ENCODE assay signal across 31 cellular contexts in the genomic region with DNA sequence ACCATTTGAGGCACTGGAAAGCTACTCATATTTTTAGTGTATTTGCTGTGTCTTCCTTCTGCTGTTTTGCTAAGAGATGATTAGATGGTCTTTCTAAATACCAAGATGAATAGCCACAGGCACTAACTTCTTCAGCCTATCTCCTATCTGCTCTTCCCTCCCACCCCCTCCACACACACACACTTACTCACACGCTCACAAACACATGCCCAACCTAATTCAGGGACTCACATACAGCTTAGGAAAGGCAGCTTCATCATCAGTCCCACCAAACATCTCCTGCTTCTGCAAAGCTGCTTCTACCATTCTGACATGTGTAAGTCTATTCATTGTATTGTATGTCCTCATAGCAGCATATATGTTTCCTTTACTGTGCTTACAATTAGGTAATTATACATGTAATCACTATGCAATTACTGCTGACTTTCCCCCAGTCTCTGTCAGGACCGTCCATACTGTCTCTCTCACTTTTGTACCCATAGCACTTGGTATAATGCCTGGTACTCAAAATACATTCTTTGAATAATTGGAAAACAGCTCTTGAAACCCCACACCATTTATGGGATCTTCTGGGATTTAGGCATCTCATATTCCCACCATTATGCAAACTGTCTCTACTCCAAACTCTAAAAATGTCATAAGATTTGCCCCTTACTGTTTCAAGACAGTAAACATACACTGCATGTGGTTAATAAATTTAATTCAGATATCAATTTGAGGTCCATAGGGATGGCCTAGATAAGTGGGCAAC.
DNase-seq lines count a peak whose midpoint lies in the region; ATAC-seq and TF ChIP-seq lines count a peak whose summit lies in the region.
"Had no signal": no experiment of that assay in that cellular context is flagged by ENCODE, and none has a peak within 500 bp of the region (broad histone marks: within the 10 kb centered on the region; RNA-seq: fewer than 3 reads in every experiment).

No MANE protein-coding gene starts in this region.

- WGBS in thyroid gland, 2 donors = 87 to 98% methylated on average over 2 of the region's 2 CpGs
- WGBS in psoas muscle, 3 donors = 61 to 78% (median 65%) methylated on average over 2 of the region's 2 CpGs

- no peaks in the 10 kb centered on the region for H3K27me3 ChIP-seq in thyroid gland
- no peaks in the 10 kb centered on the region for H3K27me3 ChIP-seq in psoas muscle (ENCODE audit: insufficient read depth in 3 of 3, low read length in 2 of 3)
- H3K27me3 ChIP-seq: BE2C, colonic mucosa, sigmoid colon, stomach, tibial nerve had no signal

- DNase-seq in NCI-H2171 treated with DMSO at 0.1 percent for 48 hours (lab: John Stamatoyannopoulos, UW) = peak; percentile 28
- no peak for DNase-seq in NCI-H2171 (lab: John Stamatoyannopoulos, UW)
- DNase-seq in RPMI7951 (ENCODE audit: low read depth) = peak; percentile 61
- peak; percentile 50 to 59 for DNase-seq in foreskin fibroblast
- no peak for DNase-seq in thyroid gland
- DNase-seq in psoas muscle = no peak
- DNase-seq: activated CD4-positive, alpha-beta T cell treated with anti-CD3 and anti-CD28 coated beads, Interleukin-2, amount 50 U/mL, for 1 hour; activated CD8-positive, alpha-beta memory T cell treated with anti-CD3 and anti-CD28 coated beads, Interleukin-2, amount 10 ng/mL, durations not matched to agents 7 days and 5 days; activated naive CD4-positive, alpha-beta T cell treated with anti-CD3 and anti-CD28 coated beads, Interleukin-2, amount 50 U/mL, for 16 hours; activated T-cell treated with anti-CD3 and anti-CD28 coated beads, Interleukin-2, amount 50 U/mL, for 72 hours; BE2C; colonic mucosa; DMS53; effector memory CD4-positive, alpha-beta T cell; GF-D8; hippocampal formation; left cardiac atrium; NCI-H1105; NCI-H2081 treated with DMSO at 0.1 percent for 48 hours; NCI-H510A treated with DMSO at 0.1 percent for 48 hours; SHP77 treated with DMSO at 0.1 percent for 48 hours; sigmoid colon; stimulated activated CD8-positive, alpha-beta memory T cell treated with anti-CD3 and anti-CD28 coated beads, Interleukin-4, amount 100 ng/mL, for 48 hours; stomach; T-helper 9 cell had no signal

- intact Hi-C loops in thyroid gland (cut with DNase I) (no loop called here), psoas muscle (cut with DNase I) (no loop called here)

- ATAC-seq in psoas muscle (no peak), GM21576 (IDR thresholded peaks at IDR 0.05; ENCODE audit: unreplicated experiment) (no peak), GM21737 (IDR thresholded peaks at IDR 0.05; ENCODE audit: unreplicated experiment) (no peak)
- ATAC-seq: A549; activated CD8-positive, alpha-beta memory T cell treated with anti-CD3 and anti-CD28 coated beads, Interleukin-2, amount 10 ng/mL, durations not matched to agents 7 days and 5 days; activated T-cell treated with anti-CD3 and anti-CD28 coated beads, Interleukin-2, amount 50 U/mL, for 72 hours; K562; left cardiac atrium had no signal

- H3K4me1 ChIP-seq in thyroid gland (peaks cover 59 to 77% of the 10 kb centered on the region in 2 donors), psoas muscle (peaks cover 7% of the 10 kb centered on the region)

- H3K9me3 ChIP-seq in thyroid gland (no peaks in the 10 kb centered on the region), psoas muscle (no peaks in the 10 kb centered on the region)
- H3K9me3 ChIP-seq: A549, BE2C, colonic mucosa, HAP-1, sigmoid colon, stomach, tibial nerve had no signal

- H3K27ac ChIP-seq in thyroid gland = peak overlapping the region in 2 of 3 donors; percentile 94 to 97
- no peak overlapping the region for H3K27ac ChIP-seq in psoas muscle
- H3K27ac ChIP-seq: colonic mucosa, sigmoid colon, stomach, tibial nerve had no signal

- H3K36me3 ChIP-seq in thyroid gland (no peaks in the 10 kb centered on the region), psoas muscle (ENCODE audit: insufficient read depth in 1 of 2, low read depth in 1 of 2) (no peaks in the 10 kb centered on the region)
- H3K36me3 ChIP-seq: BE2C, colonic mucosa, HAP-1, sigmoid colon, stomach, tibial nerve had no signal

- H3K4me3 ChIP-seq in foreskin fibroblast (ENCODE audit: low read depth in 1 of 2, low read length in 2 of 2) = no peak overlapping the region
- no peak overlapping the region for H3K4me3 ChIP-seq in thyroid gland (replicated peaks in 1 of 3)
- H3K4me3 ChIP-seq in psoas muscle = no peak overlapping the region
- H3K4me3 ChIP-seq: A549, colonic mucosa, HAP-1, K562, sigmoid colon, stomach, tibial nerve had no signal

- TF ChIP-seq CTCF in foreskin fibroblast (IDR thresholded peaks at IDR 0.05; ENCODE audit: low read depth, low read length) (no peak), thyroid gland (IDR thresholded peaks at IDR 0.05) (no peak), psoas muscle (IDR thresholded peaks at IDR 0.05) (no peak)

- no peak for TF ChIP-seq POLR2A in thyroid gland (IDR thresholded peaks at IDR 0.05)

Comparison
In these comparisons a context has a peak if more than half of its experiments do, and no peak if none do; other contexts are left out.
1. DNase-seq: peak in NCI-H2171 treated with DMSO at 0.1 percent for 48 hours (single experiment), RPMI7951 (single experiment) and foreskin fibroblast (2 of 2); none in NCI-H2171 (single experiment), thyroid gland (0 of 2) and psoas muscle (0 of 2).